ENCODE assay signal across 1 cellular context in the genomic region with DNA sequence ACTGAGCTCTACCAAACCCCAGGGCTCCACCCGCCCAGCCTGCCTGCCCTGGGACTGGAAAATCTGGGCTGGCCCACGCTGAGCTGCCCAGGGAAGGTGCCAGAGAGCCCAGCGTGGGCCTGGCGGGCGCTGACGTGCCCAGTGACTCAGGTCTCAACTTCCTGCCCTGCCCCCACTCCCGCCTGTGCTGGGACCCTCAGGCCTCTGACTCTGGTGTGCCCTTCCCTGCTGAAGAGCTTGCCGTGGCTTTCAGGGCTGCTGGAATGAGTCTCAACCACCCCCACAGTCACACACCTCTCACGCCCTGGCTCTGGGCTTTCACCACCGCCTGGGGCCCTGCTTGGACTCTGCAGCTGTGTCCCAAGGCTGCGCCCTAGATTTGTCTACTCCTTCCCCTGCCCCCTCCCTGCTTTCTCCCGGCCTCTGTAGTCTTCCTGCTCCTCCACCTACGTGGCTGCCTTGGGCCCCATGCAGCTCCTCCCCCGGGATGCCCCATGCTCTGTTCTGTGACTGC.
TF ChIP-seq lines count a peak whose summit lies in the region.

No MANE protein-coding gene starts in this region.

TF ChIP-seq in HepG2, 621 proteins besides CTCF, POLR2A, EP300 and RAD21:
- TF ChIP-seq HES4 (CRISPR knock-in tag; IDR thresholded peaks at IDR 0.05; ENCODE audit: borderline replicate concordance) (no peak), KAT2B (IDR thresholded peaks at IDR 0.05; ENCODE audit: borderline replicate concordance, low read depth, low read length) (no peak), GABPA (IDR thresholded peaks at IDR 0.05; ENCODE audit: low read depth, low read length) (no peak), GABPA (CRISPR knock-in tag; IDR thresholded peaks at IDR 0.05; ENCODE audit: low read depth) (no peak), PBX2 (CRISPR knock-in tag; IDR thresholded peaks at IDR 0.05) (no peak), ZNF773 (CRISPR knock-in tag; IDR thresholded peaks at IDR 0.05; ENCODE audit: borderline replicate concordance) (no peak), REXO4 (CRISPR knock-in tag; IDR thresholded peaks at IDR 0.05; ENCODE audit: borderline replicate concordance) (no peak), WIZ (CRISPR knock-in tag; IDR thresholded peaks at IDR 0.05) (no peak), ZSCAN31 (CRISPR knock-in tag; IDR thresholded peaks at IDR 0.05; ENCODE audit: low read depth) (no peak), ASH2L (IDR thresholded peaks at IDR 0.05; ENCODE audit: insufficient read length, low read depth, low read length) (no peak)
- TF ChIP-seq, protein P1, sequence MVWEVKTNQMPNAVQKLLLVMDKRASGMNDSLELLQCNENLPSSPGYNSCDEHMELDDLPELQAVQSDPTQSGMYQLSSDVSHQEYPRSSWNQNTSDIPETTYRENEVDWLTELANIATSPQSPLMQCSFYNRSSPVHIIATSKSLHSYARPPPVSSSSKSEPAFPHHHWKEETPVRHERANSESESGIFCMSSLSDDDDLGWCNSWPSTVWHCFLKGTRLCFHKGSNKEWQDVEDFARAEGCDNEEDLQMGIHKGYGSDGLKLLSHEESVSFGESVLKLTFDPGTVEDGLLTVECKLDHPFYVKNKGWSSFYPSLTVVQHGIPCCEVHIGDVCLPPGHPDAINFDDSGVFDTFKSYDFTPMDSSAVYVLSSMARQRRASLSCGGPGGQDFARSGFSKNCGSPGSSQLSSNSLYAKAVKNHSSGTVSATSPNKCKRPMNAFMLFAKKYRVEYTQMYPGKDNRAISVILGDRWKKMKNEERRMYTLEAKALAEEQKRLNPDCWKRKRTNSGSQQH (CRISPR knock-in tag; IDR thresholded peaks at IDR 0.05; ENCODE audit: low read depth) = no peak
- TF ChIP-seq, protein P2, sequence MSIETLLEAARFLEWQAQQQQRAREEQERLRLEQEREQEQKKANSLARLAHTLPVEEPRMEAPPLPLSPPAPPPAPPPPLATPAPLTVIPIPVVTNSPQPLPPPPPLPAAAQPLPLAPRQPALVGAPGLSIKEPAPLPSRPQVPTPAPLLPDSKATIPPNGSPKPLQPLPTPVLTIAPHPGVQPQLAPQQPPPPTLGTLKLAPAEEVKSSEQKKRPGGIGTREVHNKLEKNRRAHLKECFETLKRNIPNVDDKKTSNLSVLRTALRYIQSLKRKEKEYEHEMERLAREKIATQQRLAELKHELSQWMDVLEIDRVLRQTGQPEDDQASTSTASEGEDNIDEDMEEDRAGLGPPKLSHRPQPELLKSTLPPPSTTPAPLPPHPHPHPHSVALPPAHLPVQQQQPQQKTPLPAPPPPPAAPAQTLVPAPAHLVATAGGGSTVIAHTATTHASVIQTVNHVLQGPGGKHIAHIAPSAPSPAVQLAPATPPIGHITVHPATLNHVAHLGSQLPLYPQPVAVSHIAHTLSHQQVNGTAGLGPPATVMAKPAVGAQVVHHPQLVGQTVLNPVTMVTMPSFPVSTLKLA (IDR thresholded peaks at IDR 0.05) = no peak
